Comparison of ENCODE assay signal across 10 cellular contexts in genomic region chr5:57094753-57095683, GRCh38.
DNase-seq lines count a peak whose midpoint lies in the region; ATAC-seq and TF ChIP-seq lines count a peak whose summit lies in the region.
"Had no signal": no experiment of that assay in that cellular context is flagged by ENCODE, and none has a peak within 500 bp of the region (broad histone marks: within the 10 kb centered on the region; RNA-seq: fewer than 3 reads in every experiment).

No MANE protein-coding gene starts in this region.

- peak; percentile 44 for DNase-seq in A673 (ENCODE audit: low spot score)
- no peak for DNase-seq in GM12864 (ENCODE audit: low read depth)
- no peak for DNase-seq in Panc1 (ENCODE audit: low read depth, low spot score)
- DNase-seq in fibroblast of villous mesenchyme (ENCODE audit: low read depth), result no peak
- DNase-seq in adrenal gland, result no peak
- no peak for DNase-seq in GF-D8 (lab: John Stamatoyannopoulos, UW)
- DNase-seq in NCI-H187 treated with DMSO at 0.1 percent for 48 hours (lab: John Stamatoyannopoulos, UW), result no peak
- DNase-seq: activated CD4-positive, alpha-beta T cell treated with anti-CD3 and anti-CD28 coated beads for 1 hour; NK-92 treated with Interleukin-12 subunit alpha and Interleukin-12 subunit beta, amount 100 ng/mL, for 24 hours had no signal

- H3K36me3 ChIP-seq in A673 (ENCODE audit: insufficient read depth, low read length, poor library complexity, severe bottlenecking), result no peaks in the 10 kb centered on the region
- H3K36me3 ChIP-seq in Panc1 (ENCODE audit: control insufficient read depth, insufficient read depth, low read length), result no peaks in the 10 kb centered on the region
- H3K36me3 ChIP-seq in adrenal gland (replicated peaks in 1 of 2), result no peaks in the 10 kb centered on the region

- H3K27me3 ChIP-seq in A673 (replicated peaks; ENCODE audit: insufficient read depth, low read depth, low read length, poor library complexity) (no peaks in the 10 kb centered on the region), Panc1 (ENCODE audit: control insufficient read depth, insufficient read depth, low read length) (no peaks in the 10 kb centered on the region), adrenal gland (no peaks in the 10 kb centered on the region)

- no peaks in the 10 kb centered on the region for H3K4me1 ChIP-seq in A673 (ENCODE audit: insufficient read depth, low read length, poor library complexity, severe bottlenecking)
- no peaks in the 10 kb centered on the region for H3K4me1 ChIP-seq in Panc1 (ENCODE audit: control insufficient read depth, insufficient read depth, low read length)
- H3K4me1 ChIP-seq in adrenal gland (replicated peaks in 1 of 2), result no peaks in the 10 kb centered on the region

- H3K27ac ChIP-seq in A673 (ENCODE audit: low read depth, low read length, poor library complexity, severe bottlenecking) (no peak overlapping the region), Panc1 (ENCODE audit: low read length) (no peak overlapping the region), adrenal gland (no peak overlapping the region)

- no peak for TF ChIP-seq POLR2A in adrenal gland (IDR thresholded peaks at IDR 0.05)

- TF ChIP-seq CTCF in A673 (conservative IDR thresholded peaks at IDR 0.05; ENCODE audit: low read depth, low read length) (peak; percentile 51), GM12864 (IDR thresholded peaks at IDR 0.05; ENCODE audit: low read depth, low read length, missing control alignments) (peak; percentile 40), Panc1 (IDR thresholded peaks at IDR 0.05) (peak; percentile 57), fibroblast of villous mesenchyme (IDR thresholded peaks at IDR 0.05; ENCODE audit: insufficient read depth, low read depth, low read length) (peak; percentile 35), adrenal gland (IDR thresholded peaks at IDR 0.05) (no peak)

- intact Hi-C loops in A673 (cut with micrococcal nuclease; ENCODE audit: unreplicated experiment), result no loop called here
- intact Hi-C loops in Panc1 (cut with micrococcal nuclease; ENCODE audit: unreplicated experiment), result no loop called here
- intact Hi-C loops in adrenal gland (cut with DNase I), result no loop called here

- ATAC-seq in Panc1 (peak; percentile 87), GM21825 (IDR thresholded peaks at IDR 0.05; ENCODE audit: unreplicated experiment) (no peak)

- CTCF ChIA-PET in A673 (lab: Charles Lee) (no interaction called here), Panc1 (lab: Charles Lee) (interaction anchor here (1.2 kb wide), 1 partner anchor 144 kb away, joined by 4 read pairs; no protein-coding TSS in a partner anchor)

- BruUV-seq in A673 (replicated peaks; lab: Mats Ljungman, UMichigan) (no TSS peak), Panc1 (replicated peaks; lab: Mats Ljungman, UMichigan) (no TSS peak)

- H3K9me3 ChIP-seq in A673 (ENCODE audit: low read depth, low read length, poor library complexity, severe bottlenecking), result peaks cover 5% of the 10 kb centered on the region
- no peaks in the 10 kb centered on the region for H3K9me3 ChIP-seq in Panc1 (ENCODE audit: control insufficient read depth, insufficient read depth, low read depth, low read length)
- H3K9me3 ChIP-seq in adrenal gland (replicated peaks in 1 of 3), result no peaks in the 10 kb centered on the region

- in situ Hi-C loops in Panc1 (cut with HindIII; ENCODE audit: low pct_unique_long_range_greater_than_20kb, low sequenced_read_pairs), result no loop called here

- WGBS in adrenal gland, 4 donors, result 75 to 83% (median 80%) methylated on average over 10 of the region's 10 CpGs

- POLR2A ChIA-PET in A673 (lab: Charles Lee; ENCODE audit: low non-redundant PET) (no interaction called here), Panc1 (lab: Charles Lee) (no interaction called here)

- no peak overlapping the region for H3K4me3 ChIP-seq in A673 (ENCODE audit: low read depth, low read length, poor library complexity, severe bottlenecking)
- H3K4me3 ChIP-seq in GM12864 (ENCODE audit: low read depth, low read length), result no peak overlapping the region
- no peak overlapping the region for H3K4me3 ChIP-seq in Panc1 (ENCODE audit: low read depth in 2 of 2, low read length in 2 of 2)
- H3K4me3 ChIP-seq in fibroblast of villous mesenchyme (ENCODE audit: low read depth, low read length), result no peak overlapping the region
- no peak overlapping the region for H3K4me3 ChIP-seq in adrenal gland

Comparison
In these comparisons a context has a peak if more than half of its experiments do, and no peak if none do; other contexts are left out.
1. CTCF ChIP-seq: peak in A673 (single experiment), GM12864 (single experiment), Panc1 (single experiment) and fibroblast of villous mesenchyme (single experiment); none in adrenal gland (0 of 6).